ENCODE assay signal across 8 cellular contexts in genomic region chr7:1810961-1811849, GRCh38.
A peak's percentile ranks its signal among the peaks of the same experiment; 100 is the strongest.
DNase-seq lines count a peak whose midpoint lies in the region; FAIRE-seq and TF ChIP-seq lines count a peak whose summit lies in the region.
"Had no signal": no experiment of that assay in that cellular context is flagged by ENCODE, and none has a peak within 500 bp of the region (broad histone marks: within the 10 kb centered on the region; RNA-seq: fewer than 3 reads in every experiment).

No MANE protein-coding gene starts in this region.

- no peak overlapping the region for H3K4me3 ChIP-seq in fibroblast of pulmonary artery (replicated peaks; ENCODE audit: low read depth, low read length)
- peak overlapping the region; percentile 5 to 63 for H3K4me3 ChIP-seq in stomach smooth muscle (ENCODE audit: low read length in 2 of 2)

- no peaks in the 10 kb centered on the region for H3K9me3 ChIP-seq in stomach smooth muscle (ENCODE audit: control insufficient read depth in 2 of 2, low read length in 2 of 2)

- no peak for TF ChIP-seq CTCF in fibroblast of pulmonary artery (IDR thresholded peaks at IDR 0.05; ENCODE audit: low read length, missing control alignments)

- DNase-seq in H54 (ENCODE audit: insufficient read length, low spot score) (no peak), NOMO-1 treated with DMSO at 0.1 percent for 48 hours (lab: John Stamatoyannopoulos, UW; ENCODE audit: unreplicated experiment) (peak; percentile 63), fibroblast of pulmonary artery (ENCODE audit: low read depth) (peak; percentile 29), NCI-H1436 (lab: John Stamatoyannopoulos, UW) (no peak), EL (no peak), NCI-H1105 (lab: John Stamatoyannopoulos, UW) (no peak)
- DNase-seq: naive thymus-derived CD8-positive, alpha-beta T cell had no signal

- TF ChIP-seq POLR2A in H54 (IDR thresholded peaks at IDR 0.05; ENCODE audit: low read depth, low read length) = 0 out of 2 replicates have a peak, but pooled peaks have one; percentile 5

- no peaks in the 10 kb centered on the region for H3K36me3 ChIP-seq in stomach smooth muscle (ENCODE audit: control insufficient read depth in 2 of 2, insufficient read depth in 2 of 2, low read length in 2 of 2)

- H3K27me3 ChIP-seq in stomach smooth muscle (ENCODE audit: control insufficient read depth in 1 of 2, insufficient read depth in 2 of 2, low read length in 2 of 2) = no peaks in the 10 kb centered on the region

- peaks cover 16% of the 10 kb centered on the region for H3K4me1 ChIP-seq in stomach smooth muscle (ENCODE audit: control insufficient read depth, insufficient read depth, low read length)

- no peak overlapping the region for H3K9ac ChIP-seq in stomach smooth muscle (ENCODE audit: low read length in 2 of 2)

- no peak for FAIRE-seq in H54 (lab: Jason Lieb, UNC)

- H3K27ac ChIP-seq in stomach smooth muscle (ENCODE audit: low read length) = no peak overlapping the region

Comparison
In these comparisons a context has a peak if more than half of its experiments do, and no peak if none do; other contexts are left out.
1. DNase-seq: peak in NOMO-1 treated with DMSO at 0.1 percent for 48 hours (single experiment) and fibroblast of pulmonary artery (single experiment); none in H54 (single experiment), NCI-H1436 (single experiment), EL (single experiment) and NCI-H1105 (single experiment).